In the genomic region with DNA sequence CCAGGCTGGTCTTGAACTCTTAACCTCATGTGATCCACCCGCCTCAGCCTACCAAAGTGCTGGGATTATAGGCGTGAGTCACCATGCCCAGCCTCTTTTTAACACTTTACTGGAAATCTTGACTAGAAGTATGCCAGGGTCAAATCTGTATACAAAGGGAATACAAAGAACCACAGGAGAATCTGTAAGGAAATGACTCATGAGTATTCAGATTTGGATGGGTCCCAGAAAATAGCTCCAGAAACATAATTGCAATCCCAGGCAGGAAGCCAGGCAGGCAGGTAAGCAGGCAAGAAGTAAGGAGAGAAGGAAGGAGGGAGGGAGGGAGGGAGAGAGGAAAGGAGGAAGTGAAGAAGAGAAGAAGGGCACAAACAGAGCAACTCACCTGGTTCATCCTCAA, we compare ENCODE assay signal across 13 cellular contexts. TPM values are rescaled to one million over a fixed set of nuclear protein-coding genes. Genes with fewer than 3 reads are reported as not detected.
DNase-seq lines count a peak whose midpoint lies in the region; ATAC-seq, FAIRE-seq and TF ChIP-seq lines count a peak whose summit lies in the region.
"Had no signal": no experiment of that assay in that cellular context is flagged by ENCODE, and none has a peak within 500 bp of the region (broad histone marks: within the 10 kb centered on the region; RNA-seq: fewer than 3 reads in every experiment).

No MANE protein-coding gene starts in this region.

- no peak for FAIRE-seq in endothelial cell of umbilical vein (lab: Jason Lieb, UNC)

- H3K27ac Mint-ChIP-seq in GM23338: peak overlapping the region; percentile 42; the same call in 1 of the 2 replicates
- H3K27ac Mint-ChIP-seq: activated naive CD4-positive, alpha-beta T cell treated with anti-CD3 and anti-CD28 coated beads for 36 hours had no signal

- H3K4me3 Mint-ChIP-seq in GM23338: no peak overlapping the region
- H3K4me3 Mint-ChIP-seq: activated naive CD4-positive, alpha-beta T cell treated with anti-CD3 and anti-CD28 coated beads for 36 hours had no signal

- POLR2A ChIA-PET in PC-3 (lab: Charles Lee; ENCODE audit: unreplicated experiment): interaction anchor here (0.7 to 0.9 kb wide), 2 partner anchors 12 to 77 kb away, joined by 6 to 13 read pairs; no protein-coding TSS in a partner anchor
- POLR2A ChIA-PET in endothelial cell of umbilical vein (lab: Charles Lee): no interaction called here

- ATAC-seq in GM23338 (no peak), PC-3 (peak; percentile 96)

- no peak for TF ChIP-seq POLR2A in endothelial cell of umbilical vein (IDR thresholded peaks at IDR 0.05; ENCODE audit: low read depth, low read length)

- H3K79me2 ChIP-seq in GM23338 (replicated peaks; ENCODE audit: insufficient read depth) (no peaks in the 10 kb centered on the region), PC-3 (ENCODE audit: low read length) (no peaks in the 10 kb centered on the region), endothelial cell of umbilical vein (ENCODE audit: control insufficient read depth, insufficient read depth, low read length) (no peaks in the 10 kb centered on the region), osteoblast (ENCODE audit: insufficient read depth, low read length) (no peaks in the 10 kb centered on the region)

- no peaks in the 10 kb centered on the region for H3K27me3 Mint-ChIP-seq in GM23338 (ENCODE audit: insufficient read depth, low read depth, poor library complexity)

- BruUV-seq in PC-3 (replicated peaks; lab: Mats Ljungman, UMichigan): no TSS peak
- no TSS peak for BruUV-seq in endothelial cell of umbilical vein (replicated peaks; lab: Mats Ljungman, UMichigan)

- H4K20me1 ChIP-seq in GM23338 (replicated peaks; ENCODE audit: insufficient read depth) (no peaks in the 10 kb centered on the region), PC-3 (ENCODE audit: low read length) (no peaks in the 10 kb centered on the region), endothelial cell of umbilical vein (replicated peaks; ENCODE audit: control insufficient read depth, extremely low read depth, insufficient read depth, low read length) (no peaks in the 10 kb centered on the region), osteoblast (ENCODE audit: insufficient read depth, low read length) (no peaks in the 10 kb centered on the region)

- no peaks in the 10 kb centered on the region for H3K9me3 Mint-ChIP-seq in GM23338
- H3K9me3 Mint-ChIP-seq: activated naive CD4-positive, alpha-beta T cell treated with anti-CD3 and anti-CD28 coated beads for 36 hours had no signal

- H3K4me1 Mint-ChIP-seq in GM23338: peaks cover 22% of the 10 kb centered on the region; the same call in 2 of the 3 replicates

- intact Hi-C loops in PC-3 (cut with micrococcal nuclease): loop anchor here (1.0 kb wide), 1 partner anchor 13 kb away; no protein-coding TSS in a partner anchor
- intact Hi-C loops in endothelial cell of umbilical vein (cut with micrococcal nuclease): no loop called here

- H3K27ac ChIP-seq in GM23338 (ENCODE audit: low read depth) (no peak overlapping the region), PC-3 (ENCODE audit: low read length) (0 out of 2 replicates have a peak overlapping the region, but pooled peaks have one; percentile 29), endothelial cell of umbilical vein (ENCODE audit: insufficient read depth, low read depth, low read length) (no peak overlapping the region), osteoblast (ENCODE audit: low read depth, low read length) (no peak overlapping the region)
- H3K27ac ChIP-seq: ovary, tibial nerve had no signal

- H3K4me3 ChIP-seq in GM23338: no peak overlapping the region
- no peak overlapping the region for H3K4me3 ChIP-seq in PC-3 (ENCODE audit: low read length)
- no peak overlapping the region for H3K4me3 ChIP-seq in endothelial cell of umbilical vein (replicated peaks in 1 of 3; ENCODE audit: insufficient read depth in 1 of 3, low read depth in 1 of 3, low read length in 3 of 3)
- no peak overlapping the region for H3K4me3 ChIP-seq in osteoblast (ENCODE audit: insufficient read depth, low read length)
- no peak overlapping the region for H3K4me3 ChIP-seq in H7 (ENCODE audit: insufficient read depth, low read depth, low read length)
- H3K4me3 ChIP-seq: ovary, tibial nerve had no signal

- H3K9me2 ChIP-seq in GM23338 (ENCODE audit: insufficient read depth): peaks cover 6% of the 10 kb centered on the region; the same call in 1 of the 2 replicates
- no peaks in the 10 kb centered on the region for H3K9me2 ChIP-seq in PC-3 (replicated peaks; ENCODE audit: low read length)

- H3K9me3 ChIP-seq in PC-3 (ENCODE audit: low read length): no peaks in the 10 kb centered on the region
- H3K9me3 ChIP-seq in endothelial cell of umbilical vein (replicated peaks; ENCODE audit: control insufficient read depth, insufficient read depth, low read length): no peaks in the 10 kb centered on the region
- no peaks in the 10 kb centered on the region for H3K9me3 ChIP-seq in osteoblast (ENCODE audit: low read depth, low read length)
- H3K9me3 ChIP-seq: ovary, tibial nerve had no signal

- H3K4me1 ChIP-seq in GM23338 (ENCODE audit: insufficient read depth): peaks cover 20% of the 10 kb centered on the region; the same call in 1 of the 2 replicates
- H3K4me1 ChIP-seq in PC-3 (ENCODE audit: insufficient read depth, low read length): peaks cover 20% of the 10 kb centered on the region
- H3K4me1 ChIP-seq in endothelial cell of umbilical vein (ENCODE audit: control insufficient read depth, extremely low read depth, insufficient read depth, low read length): no peaks in the 10 kb centered on the region
- H3K4me1 ChIP-seq in osteoblast (ENCODE audit: insufficient read depth, low read length): peaks cover 4% of the 10 kb centered on the region

- no peaks in the 10 kb centered on the region; the same call in 1 of the 2 replicates for H3K36me3 ChIP-seq in GM23338 (ENCODE audit: insufficient read depth)
- H3K36me3 ChIP-seq in PC-3 (ENCODE audit: low read depth, low read length): no peaks in the 10 kb centered on the region
- no peaks in the 10 kb centered on the region for H3K36me3 ChIP-seq in endothelial cell of umbilical vein (ENCODE audit: control insufficient read depth in 2 of 2, extremely low read depth in 1 of 2, insufficient read depth in 2 of 2, low read length in 2 of 2)
- H3K36me3 ChIP-seq in osteoblast (ENCODE audit: insufficient read depth, low read length): no peaks in the 10 kb centered on the region
- H3K36me3 ChIP-seq in H7 (replicated peaks; ENCODE audit: control insufficient read depth, insufficient read depth, low read length): no peaks in the 10 kb centered on the region
- H3K36me3 ChIP-seq: ovary, tibial nerve had no signal

- CTCF ChIA-PET in PC-3 (lab: Charles Lee) (interaction anchor here (0.6 kb wide), 2 partner anchors 12 to 15 kb away, joined by 5 read pairs; no protein-coding TSS in a partner anchor), endothelial cell of umbilical vein (lab: Charles Lee) (no interaction called here)

- H2AFZ ChIP-seq in GM23338 (no peak overlapping the region), PC-3 (ENCODE audit: low read length) (no peak overlapping the region), endothelial cell of umbilical vein (ENCODE audit: low read depth, low read length) (no peak overlapping the region), osteoblast (ENCODE audit: low read length) (no peak overlapping the region)

- H3K9me1 ChIP-seq in endothelial cell of umbilical vein (replicated peaks; ENCODE audit: control insufficient read depth, extremely low read depth, insufficient read depth, low read length): no peaks in the 10 kb centered on the region

- H3F3A ChIP-seq in GM23338 (replicated peaks; ENCODE audit: low read depth): no peaks in the 10 kb centered on the region
- no peaks in the 10 kb centered on the region for H3F3A ChIP-seq in PC-3 (ENCODE audit: low read length, unreplicated experiment)

- H3K27me3 ChIP-seq in GM23338 (ENCODE audit: insufficient read depth) (no peaks in the 10 kb centered on the region), PC-3 (ENCODE audit: low read length) (no peaks in the 10 kb centered on the region), endothelial cell of umbilical vein (ENCODE audit: control insufficient read depth in 2 of 2, insufficient read depth in 2 of 2, low read length in 2 of 2) (no peaks in the 10 kb centered on the region), osteoblast (ENCODE audit: insufficient read depth, low read length) (peaks cover 6% of the 10 kb centered on the region), H7 (ENCODE audit: control insufficient read depth, insufficient read depth, low read length) (no peaks in the 10 kb centered on the region)
- H3K27me3 ChIP-seq: ovary, tibial nerve had no signal

- dilution Hi-C loops in endothelial cell of umbilical vein (cut with MboI; ENCODE audit: extremely low pct_ligation_motif_present, low sequenced_read_pairs): no loop called here

- DNase-seq in GM23338 (ENCODE audit: low spot score) (no peak), PC-3 (peak; percentile 98), endothelial cell of umbilical vein (ENCODE audit: low read depth, low spot score) (no peak), osteoblast (ENCODE audit: insufficient read length, low spot score, missing footprints) (peak; percentile 62), activated gamma-delta T cell (lab: John Stamatoyannopoulos, UW) (no peak), NCI-H524 treated with DMSO at 0.1 percent for 48 hours (lab: John Stamatoyannopoulos, UW) (no peak), H7 (no peak)
- no peak for DNase-seq in activated CD4-positive, alpha-beta T cell treated with anti-CD3 and anti-CD28 coated beads for 48 hours
- DNase-seq: activated CD4-positive, CD25-positive, alpha-beta regulatory T cell; activated naive CD4-positive, alpha-beta T cell treated with anti-CD3 and anti-CD28 coated beads for 36 hours; effector memory CD4-positive, alpha-beta T cell; ovary had no signal

- H3K36me3 Mint-ChIP-seq in GM23338 (ENCODE audit: low read depth): no peaks in the 10 kb centered on the region

- H3K9ac ChIP-seq in PC-3 (ENCODE audit: low read length) (no peak overlapping the region), endothelial cell of umbilical vein (replicated peaks; ENCODE audit: extremely low read depth, insufficient read depth, low read length) (no peak overlapping the region)

- no peak for TF ChIP-seq CTCF in GM23338 (conservative IDR thresholded peaks at IDR 0.05; ENCODE audit: low read depth in 2 of 2)
- TF ChIP-seq CTCF in PC-3 (conservative IDR thresholded peaks at IDR 0.05; ENCODE audit: low read depth, low read length): no peak
- TF ChIP-seq CTCF in endothelial cell of umbilical vein (IDR thresholded peaks at IDR 0.05; ENCODE audit: extremely low read depth in 1 of 2, insufficient read depth in 1 of 2, low read depth in 1 of 2, low read length in 2 of 2): no peak
- TF ChIP-seq CTCF in osteoblast (IDR thresholded peaks at IDR 0.05; ENCODE audit: extremely low read depth, low read depth, low read length): no peak

- H3K4me2 ChIP-seq in GM23338 (no peak overlapping the region), PC-3 (ENCODE audit: low read length) (no peak overlapping the region), endothelial cell of umbilical vein (ENCODE audit: insufficient read depth, low read length) (no peak overlapping the region), osteoblast (ENCODE audit: insufficient read depth, low read length) (no peak overlapping the region)

RNA-seq across cellular contexts. Expression of a gene that starts 22.8 kb away (rescaled TPM):
- 15.8 and 20.0 TPM in 2 replicates for total RNA-seq in GM23338 (2014; rRNA removed; shearing (Covaris generic))
- polyA plus RNA-seq in GM23338 (2016; fragmentation: Nextera tagmentation; extraction: Ambion mirVana) (18.4 and 18.5 TPM in 2 replicates), endothelial cell of umbilical vein (0.10 and 0.21 TPM in 2 replicates)
- total RNA-seq in PC-3 (2014; rRNA removed) (19.1 and 21.1 TPM in 2 replicates), endothelial cell of umbilical vein (0.83 and 0.86 TPM in 2 replicates), osteoblast (13.6 and 16.3 TPM in 2 replicates)
- polyA plus RNA-seq in endothelial cell of umbilical vein (2011; cell fraction: cytosol; rRNA removed): 0.03 and 0.19 TPM in 2 replicates
- 0.25 and 0.51 TPM in 2 replicates for polyA plus RNA-seq in endothelial cell of umbilical vein (2011; cell fraction: nucleus; rRNA removed)
- 0.07 and 0.11 TPM in 2 replicates for polyA plus RNA-seq in endothelial cell of umbilical vein (2012)
- 0.79 and 1.0 TPM in 2 replicates for polyA minus RNA-seq in endothelial cell of umbilical vein
- not detected for polyA minus RNA-seq in endothelial cell of umbilical vein (2011; cell fraction: cytosol; rRNA and poly(A)+ RNA removed)
- 0.77 and 0.87 TPM in 2 replicates for polyA minus RNA-seq in endothelial cell of umbilical vein (2011; cell fraction: nucleus; rRNA and poly(A)+ RNA removed)
- 18.8 and 23.9 TPM in 2 replicates for total RNA-seq in H7 (2014; rRNA removed; shearing (Covaris generic))

Comparison
In these comparisons a context has a peak if more than half of its experiments do, and no peak if none do; other contexts are left out.
1. DNase-seq: peak in PC-3 (single experiment) and osteoblast (single experiment); none in GM23338 (single experiment), endothelial cell of umbilical vein (single experiment), activated gamma-delta T cell (single experiment), activated CD4-positive, alpha-beta T cell treated with anti-CD3 and anti-CD28 coated beads for 48 hours (single experiment), NCI-H524 treated with DMSO at 0.1 percent for 48 hours (single experiment) and H7 (single experiment).